Comparison of ENCODE assay signal across 7 cellular contexts in the genomic region with DNA sequence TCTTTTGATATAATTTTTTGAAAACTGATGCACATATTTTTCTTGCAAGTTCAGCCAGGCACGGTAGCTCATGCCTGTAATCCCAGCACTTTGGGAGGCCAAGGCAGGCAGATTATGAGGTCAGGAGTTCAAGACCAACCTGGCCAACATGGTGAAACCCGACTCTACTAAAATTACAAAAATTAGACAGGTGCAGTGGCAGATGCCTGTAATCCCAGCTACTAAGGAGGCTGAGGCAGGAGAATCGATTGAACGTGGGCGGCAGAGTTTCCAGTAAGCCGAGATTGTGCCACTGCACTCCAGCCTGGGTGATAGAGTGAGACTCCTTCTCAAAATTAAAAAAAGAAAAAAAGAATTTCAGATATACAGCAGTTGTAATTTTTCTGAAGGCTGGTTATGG. TPM values are rescaled to one million over a fixed set of nuclear protein-coding genes. Genes with fewer than 3 reads are reported as not detected.
A peak's percentile ranks its signal among the peaks of the same experiment; 100 is the strongest.
DNase-seq lines count a peak whose midpoint lies in the region; FAIRE-seq and TF ChIP-seq lines count a peak whose summit lies in the region.
"Not testable (repeated sequence)": the region's sequence is repeated elsewhere in the genome, so short reads cannot be mapped to it uniquely, and the experiment has no call there.

No MANE protein-coding gene starts in this region.

- peaks cover 26% of the 10 kb centered on the region for H3K4me1 ChIP-seq in Loucy (ENCODE audit: insufficient read depth, low read length, poor library complexity, severe bottlenecking)
- not testable (repeated sequence) for H3K4me1 ChIP-seq in astrocyte (ENCODE audit: insufficient read depth, low read length)

- peaks cover 15% of the 10 kb centered on the region for H3K4me1 Mint-ChIP-seq in astrocyte (ENCODE audit: low read depth, unreplicated experiment)
- H3K4me1 Mint-ChIP-seq in nephron, result peaks cover 18% of the 10 kb centered on the region
- H3K4me1 Mint-ChIP-seq in neural crest cell, result not testable (repeated sequence)

- FAIRE-seq in astrocyte (lab: Jason Lieb, UNC), result not testable (repeated sequence)

- H3K9me2 ChIP-seq in Loucy (replicated peaks; ENCODE audit: low read depth, low read length), result not testable (repeated sequence)

- H3K9ac ChIP-seq in Loucy (ENCODE audit: low read depth, low read length, poor library complexity, severe bottlenecking), result peak overlapping the region; percentile 94
- not testable (repeated sequence) for H3K9ac ChIP-seq in astrocyte (ENCODE audit: low read length)

- H2AFZ ChIP-seq in Loucy (ENCODE audit: low read length); astrocyte (ENCODE audit: low read depth, low read length): not testable (repeated sequence)

- not testable (repeated sequence) for H3F3A ChIP-seq in Loucy (ENCODE audit: low read depth)

- H3K36me3 Mint-ChIP-seq in astrocyte (ENCODE audit: low read depth, unreplicated experiment); nephron (ENCODE audit: low read depth); neural crest cell (ENCODE audit: low read depth): not testable (repeated sequence)

- peak overlapping the region; percentile 75 for H3K27ac ChIP-seq in VCaP
- H3K27ac ChIP-seq in astrocyte (ENCODE audit: low read depth, low read length), result not testable (repeated sequence)

- H3K27me3 ChIP-seq in Loucy (ENCODE audit: insufficient read depth, low read length, poor library complexity, severe bottlenecking); astrocyte (ENCODE audit: insufficient read depth, low read length): not testable (repeated sequence)

- H3K27ac Mint-ChIP-seq in astrocyte (ENCODE audit: unreplicated experiment); nephron; neural crest cell (ENCODE audit: unreplicated experiment): not testable (repeated sequence)

- H3K27me3 Mint-ChIP-seq in astrocyte (ENCODE audit: low read depth, unreplicated experiment); nephron (ENCODE audit: low read depth): not testable (repeated sequence)
- peaks cover 38% of the 10 kb centered on the region for H3K27me3 Mint-ChIP-seq in neural crest cell (ENCODE audit: low read depth)

- not testable (repeated sequence) for H4K20me1 ChIP-seq in Loucy (ENCODE audit: insufficient read depth, low read length, poor library complexity, severe bottlenecking); astrocyte (ENCODE audit: insufficient read depth, low read length)

- H3K4me2 ChIP-seq in Loucy (ENCODE audit: low read depth, low read length, poor library complexity, severe bottlenecking), result peak overlapping the region; percentile 60
- not testable (repeated sequence) for H3K4me2 ChIP-seq in astrocyte (ENCODE audit: low read length)

- not testable (repeated sequence) for TF ChIP-seq CTCF in Loucy (conservative IDR thresholded peaks at IDR 0.05; ENCODE audit: low read length); VCaP (conservative IDR thresholded peaks at IDR 0.05); astrocyte (IDR thresholded peaks at IDR 0.05; ENCODE audit: insufficient read depth, low read depth, low read length); nephron (IDR thresholded peaks at IDR 0.05; ENCODE audit: unreplicated experiment in 3 of 3); neural crest cell (conservative IDR thresholded peaks at IDR 0.05)

- not testable (repeated sequence) for H3K36me3 ChIP-seq in Loucy (ENCODE audit: insufficient read depth, low read length); astrocyte (ENCODE audit: insufficient read depth, low read length)

- peak overlapping the region; percentile 37 for H3K4me3 Mint-ChIP-seq in astrocyte (ENCODE audit: unreplicated experiment)
- H3K4me3 Mint-ChIP-seq in nephron, result peak overlapping the region; percentile 50 to 76 (median 74)
- H3K4me3 Mint-ChIP-seq in neural crest cell, result peak overlapping the region; percentile 57

- H3K9me3 ChIP-seq in Loucy (ENCODE audit: insufficient read depth, low read depth, low read length); astrocyte (ENCODE audit: insufficient read depth, low read depth, low read length): not testable (repeated sequence)

- H3K79me2 ChIP-seq in Loucy (ENCODE audit: insufficient read depth, low read length), result peaks cover 41% of the 10 kb centered on the region
- H3K79me2 ChIP-seq in astrocyte (ENCODE audit: insufficient read depth, low read length), result not testable (repeated sequence)

- H3K9me3 Mint-ChIP-seq in astrocyte (ENCODE audit: unreplicated experiment); nephron; neural crest cell: not testable (repeated sequence)

- DNase-seq in DMS 273 (lab: John Stamatoyannopoulos, UW; ENCODE audit: unreplicated experiment) (peak; percentile 24), NCI-H524 treated with DMSO at 0.1 percent for 48 hours (lab: John Stamatoyannopoulos, UW) (peak; percentile 28)
- not testable (repeated sequence) for DNase-seq in astrocyte (ENCODE audit: low read depth); neural crest cell (ENCODE audit: low read depth, low spot score)

- H3K4me3 ChIP-seq in Loucy (ENCODE audit: low read length, poor library complexity, severe bottlenecking), result peak overlapping the region; percentile 82
- not testable (repeated sequence) for H3K4me3 ChIP-seq in astrocyte (ENCODE audit: insufficient read depth, low read depth, low read length)

RNA-seq across cellular contexts. Expression of a gene that starts 32.8 kb away (rescaled TPM):
- 13.5 and 16.2 TPM in 2 replicates for total RNA-seq in astrocyte
- 21.1 and 21.7 TPM in 2 replicates for total RNA-seq in neural crest cell
